22 cellular contexts compared by ENCODE assay signal in genomic region chr20:34355427-34355826, GRCh38.
"Had no signal": no experiment of that assay in that cellular context is flagged by ENCODE, and none has a peak within 500 bp of the region (broad histone marks: within the 10 kb centered on the region; RNA-seq: fewer than 3 reads in every experiment).

No MANE protein-coding gene starts in this region.

- H3K27ac Mint-ChIP-seq: activated naive CD4-positive, alpha-beta T cell treated with anti-CD3 and anti-CD28 coated beads, Interleukin-2, amount 10 ng/mL, durations not matched to agents 7 days and 5 days; activated naive CD8-positive, alpha-beta T cell treated with anti-CD3 and anti-CD28 coated beads, Interleukin-2, amount 50 U/mL, for 24 hours; memory B cell had no signal

- H3K4me1 ChIP-seq: left lung, thyroid gland had no signal

- H3K27ac ChIP-seq: brain microvascular endothelial cell, coronary artery, left lung, thyroid gland, WERI-Rb-1 had no signal

- H3K9me3 ChIP-seq: left lung, mucosa of descending colon, thyroid gland had no signal

- H3K27me3 Mint-ChIP-seq: activated naive CD8-positive, alpha-beta T cell treated with anti-CD3 and anti-CD28 coated beads, Interleukin-2, amount 50 U/mL, for 24 hours; central memory CD8-positive, alpha-beta T cell; memory B cell; naive B cell had no signal

- ATAC-seq: activated naive CD8-positive, alpha-beta T cell treated with anti-CD3 and anti-CD28 coated beads, Interleukin-2, amount 50 U/mL, for 24 hours; left lung; mucosa of descending colon had no signal

- H3K36me3 ChIP-seq: brain microvascular endothelial cell, left lung, thyroid gland, WERI-Rb-1 had no signal

- H3K4me1 Mint-ChIP-seq: activated naive CD8-positive, alpha-beta T cell treated with anti-CD3 and anti-CD28 coated beads, Interleukin-2, amount 50 U/mL, for 24 hours; central memory CD8-positive, alpha-beta T cell; memory B cell; naive B cell had no signal

- H3K4me3 Mint-ChIP-seq: activated naive CD4-positive, alpha-beta T cell treated with anti-CD3 and anti-CD28 coated beads, Interleukin-2, amount 10 ng/mL, durations not matched to agents 7 days and 5 days; activated naive CD8-positive, alpha-beta T cell treated with anti-CD3 and anti-CD28 coated beads, Interleukin-2, amount 50 U/mL, for 24 hours; central memory CD8-positive, alpha-beta T cell; memory B cell; naive B cell had no signal

- H3K27me3 ChIP-seq: brain microvascular endothelial cell, left lung, thyroid gland had no signal

- DNase-seq: activated CD4-positive, alpha-beta T cell treated with anti-CD3 and anti-CD28 coated beads for 1 hour; activated CD8-positive, alpha-beta memory T cell treated with anti-CD3 and anti-CD28 coated beads for 24 hours; activated CD8-positive, alpha-beta memory T cell treated with anti-CD3 and anti-CD28 coated beads, Interleukin-2, amount 50 U/mL, for 48 hours; activated effector memory CD4-positive, alpha-beta T cell treated with Interleukin-2 at 50 U/mL for 16 hours; activated naive CD4-positive, alpha-beta T cell treated with anti-CD3 and anti-CD28 coated beads, Interleukin-2, amount 10 ng/mL, durations not matched to agents 7 days and 5 days; activated naive CD8-positive, alpha-beta T cell treated with anti-CD3 and anti-CD28 coated beads, Interleukin-2, amount 50 U/mL, for 24 hours; activated T-cell treated with anti-CD3 and anti-CD28 coated beads, Interleukin-2, amount 50 U/mL, for 48 hours; brain microvascular endothelial cell; effector CD4-positive, alpha-beta T cell; head of caudate nucleus; kidney; left lung; mucosa of descending colon; naive B cell; stimulated activated CD8-positive, alpha-beta memory T cell treated with anti-CD3 and anti-CD28 coated beads, Interleukin-4, amount 100 ng/mL, for 48 hours; stimulated activated naive CD4-positive, alpha-beta T cell; thyroid gland; WERI-Rb-1 had no signal

- H3K4me3 ChIP-seq: coronary artery, left lung, mucosa of descending colon, thyroid gland had no signal

- FAIRE-seq: frontal cortex, kidney had no signal

- H3K9me3 Mint-ChIP-seq: activated naive CD4-positive, alpha-beta T cell treated with anti-CD3 and anti-CD28 coated beads, Interleukin-2, amount 10 ng/mL, durations not matched to agents 7 days and 5 days; activated naive CD8-positive, alpha-beta T cell treated with anti-CD3 and anti-CD28 coated beads, Interleukin-2, amount 50 U/mL, for 24 hours; central memory CD8-positive, alpha-beta T cell; memory B cell; naive B cell had no signal

- H3K36me3 Mint-ChIP-seq: activated naive CD4-positive, alpha-beta T cell treated with anti-CD3 and anti-CD28 coated beads, Interleukin-2, amount 10 ng/mL, durations not matched to agents 7 days and 5 days; memory B cell; naive B cell had no signal
